30 cellular contexts compared by ENCODE assay signal in genomic region chr6:129177801-129178200, GRCh38.
"Had no signal": no experiment of that assay in that cellular context is flagged by ENCODE, and none has a peak within 500 bp of the region (broad histone marks: within the 10 kb centered on the region; RNA-seq: fewer than 3 reads in every experiment).

No MANE protein-coding gene starts in this region.

- H3K4me1 ChIP-seq: Peyer's patch had no signal

- H3K27ac ChIP-seq: KMS-11, Peyer's patch, VCaP had no signal

- H3K36me3 Mint-ChIP-seq: activated CD8-positive, alpha-beta memory T cell treated with anti-CD3 and anti-CD28 coated beads, Interleukin-2, amount 10 ng/mL, durations not matched to agents 7 days and 5 days; activated naive CD4-positive, alpha-beta T cell treated with anti-CD3 and anti-CD28 coated beads, Interleukin-2, amount 10 ng/mL, durations not matched to agents 7 days and 5 days had no signal

- DNase-seq: activated CD4-positive, alpha-beta memory T cell treated with anti-CD3 and anti-CD28 coated beads, Interleukin-2, amount 10 ng/mL, durations not matched to agents 7 days and 5 days; activated CD4-positive, alpha-beta T cell treated with anti-CD3 and anti-CD28 coated beads for 1 hour; activated CD4-positive, alpha-beta T cell treated with anti-CD3 and anti-CD28 coated beads for 48 hours; activated CD4-positive, CD25-positive, alpha-beta regulatory T cell; activated CD8-positive, alpha-beta memory T cell treated with anti-CD3 and anti-CD28 coated beads for 24 hours; activated CD8-positive, alpha-beta memory T cell treated with anti-CD3 and anti-CD28 coated beads, Interleukin-2, amount 10 ng/mL, durations not matched to agents 7 days and 5 days; activated CD8-positive, alpha-beta memory T cell treated with anti-CD3 and anti-CD28 coated beads, Interleukin-2, amount 50 U/mL, for 48 hours; activated effector memory CD4-positive, alpha-beta T cell treated with Interleukin-2 at 50 U/mL for 16 hours; activated naive CD4-positive, alpha-beta T cell treated with anti-CD3 and anti-CD28 coated beads, Interleukin-2, amount 10 ng/mL, durations not matched to agents 7 days and 5 days; activated naive CD8-positive, alpha-beta T cell treated with anti-CD3 and anti-CD28 coated beads, Interleukin-2, amount 50 U/mL, for 24 hours; activated T-cell treated with anti-CD3 and anti-CD28 coated beads, Interleukin-2, amount 50 U/mL, for 48 hours; anterior cingulate cortex; MM.1S; MV-4-11; NCI-H1092; NCI-H1436 treated with DMSO at 0.1 percent for 48 hours; NCI-H1694 treated with DMSO at 0.1 percent for 48 hours; NCI-H2029; NCI-H345; NCI-H524 treated with DMSO at 0.1 percent for 48 hours; Peyer's patch; RPMI8226; SIG-M5; T-helper 1 cell; T-helper 2 cell; T-helper 9 cell had no signal

- H3K27ac Mint-ChIP-seq: activated CD4-positive, alpha-beta memory T cell treated with anti-CD3 and anti-CD28 coated beads, Interleukin-2, amount 10 ng/mL, durations not matched to agents 7 days and 5 days; activated CD8-positive, alpha-beta memory T cell treated with anti-CD3 and anti-CD28 coated beads, Interleukin-2, amount 10 ng/mL, durations not matched to agents 7 days and 5 days; activated naive CD4-positive, alpha-beta T cell treated with anti-CD3 and anti-CD28 coated beads, Interleukin-2, amount 10 ng/mL, durations not matched to agents 7 days and 5 days; activated naive CD8-positive, alpha-beta T cell; activated naive CD8-positive, alpha-beta T cell treated with anti-CD3 and anti-CD28 coated beads, Interleukin-2, amount 50 U/mL, for 24 hours; brain had no signal

- H3K4me2 ChIP-seq: KMS-11 had no signal

- H3K4me1 Mint-ChIP-seq: activated CD4-positive, alpha-beta memory T cell treated with anti-CD3 and anti-CD28 coated beads, Interleukin-2, amount 10 ng/mL, durations not matched to agents 7 days and 5 days; activated CD8-positive, alpha-beta memory T cell treated with anti-CD3 and anti-CD28 coated beads, Interleukin-2, amount 10 ng/mL, durations not matched to agents 7 days and 5 days; activated naive CD4-positive, alpha-beta T cell treated with anti-CD3 and anti-CD28 coated beads, Interleukin-2, amount 10 ng/mL, durations not matched to agents 7 days and 5 days; activated naive CD8-positive, alpha-beta T cell treated with anti-CD3 and anti-CD28 coated beads, Interleukin-2, amount 50 U/mL, for 24 hours had no signal

- H3K9me3 Mint-ChIP-seq: activated CD4-positive, alpha-beta memory T cell treated with anti-CD3 and anti-CD28 coated beads, Interleukin-2, amount 10 ng/mL, durations not matched to agents 7 days and 5 days; activated naive CD4-positive, alpha-beta T cell treated with anti-CD3 and anti-CD28 coated beads, Interleukin-2, amount 10 ng/mL, durations not matched to agents 7 days and 5 days had no signal

- H3K36me3 ChIP-seq: Peyer's patch had no signal

- H3K9ac ChIP-seq: KMS-11 had no signal

- H3K27me3 Mint-ChIP-seq: activated CD4-positive, alpha-beta memory T cell treated with anti-CD3 and anti-CD28 coated beads, Interleukin-2, amount 10 ng/mL, durations not matched to agents 7 days and 5 days; activated naive CD4-positive, alpha-beta T cell treated with anti-CD3 and anti-CD28 coated beads, Interleukin-2, amount 10 ng/mL, durations not matched to agents 7 days and 5 days had no signal

- H3K9me3 ChIP-seq: Peyer's patch had no signal

- H3K4me3 Mint-ChIP-seq: activated CD4-positive, alpha-beta memory T cell treated with anti-CD3 and anti-CD28 coated beads, Interleukin-2, amount 10 ng/mL, durations not matched to agents 7 days and 5 days; activated CD8-positive, alpha-beta memory T cell treated with anti-CD3 and anti-CD28 coated beads, Interleukin-2, amount 10 ng/mL, durations not matched to agents 7 days and 5 days; activated naive CD4-positive, alpha-beta T cell treated with anti-CD3 and anti-CD28 coated beads, Interleukin-2, amount 10 ng/mL, durations not matched to agents 7 days and 5 days; activated naive CD8-positive, alpha-beta T cell; activated naive CD8-positive, alpha-beta T cell treated with anti-CD3 and anti-CD28 coated beads, Interleukin-2, amount 50 U/mL, for 24 hours; brain had no signal

- H3K27me3 ChIP-seq: Peyer's patch had no signal

- H3K4me3 ChIP-seq: Peyer's patch had no signal
